In genomic region chr11:61087426-61088119, GRCh38 we compare ENCODE assay signal across 30 cellular contexts. TPM values are rescaled to one million over a fixed set of nuclear protein-coding genes. Genes with fewer than 3 reads are reported as not detected.
DNase-seq lines count a peak whose midpoint lies in the region; FAIRE-seq and TF ChIP-seq lines count a peak whose summit lies in the region.
"Had no signal": no experiment of that assay in that cellular context is flagged by ENCODE, and none has a peak within 500 bp of the region (broad histone marks: within the 10 kb centered on the region; RNA-seq: fewer than 3 reads in every experiment).

No MANE protein-coding gene starts in this region.

- H3K36me3 Mint-ChIP-seq in activated T-helper 2 cell treated with anti-CD3 and anti-CD28 coated beads, Interferon-gamma antibody, Interleukin-2, Interleukin-4, amounts not matched to agents 10 μg/mL and 5 μg/mL and 100 μg/mL, durations not matched to agents 14 hours and 24 hours and 36 hours (ENCODE audit: low read depth) = peaks cover 54% of the 10 kb centered on the region
- H3K36me3 Mint-ChIP-seq: mesothelial cell of epicardium had no signal

- no peaks in the 10 kb centered on the region for H3K79me2 ChIP-seq in osteoblast (ENCODE audit: insufficient read depth, low read length)

- H3K9me3 ChIP-seq in osteoblast (ENCODE audit: low read depth, low read length) = no peaks in the 10 kb centered on the region
- H3K9me3 ChIP-seq: gastrocnemius medialis, sigmoid colon, tibial nerve had no signal

- no peaks in the 10 kb centered on the region for H3K27me3 Mint-ChIP-seq in activated T-helper 2 cell treated with anti-CD3 and anti-CD28 coated beads, Interferon-gamma antibody, Interleukin-2, Interleukin-4, amounts not matched to agents 10 μg/mL and 5 μg/mL and 100 μg/mL, durations not matched to agents 14 hours and 24 hours and 36 hours (ENCODE audit: low read depth)

- no peak overlapping the region for H2AFZ ChIP-seq in osteoblast (ENCODE audit: low read length)
- H2AFZ ChIP-seq: GM23248 had no signal

- DNase-seq in activated effector memory CD4-positive, alpha-beta T cell treated with anti-CD3 and anti-CD28 coated beads, Interleukin-2, amount 50 U/mL, for 16 hours = peak; percentile 42
- no peak for DNase-seq in activated effector memory CD4-positive, alpha-beta T cell treated with Interleukin-2 at 50 U/mL for 16 hours
- DNase-seq in GM12892 (ENCODE audit: insufficient read length) (no peak), osteoblast (ENCODE audit: insufficient read length, low spot score, missing footprints) (peak; percentile 66), NCI-H1417 (lab: John Stamatoyannopoulos, UW) (no peak)
- no peak for DNase-seq in activated T-helper 2 cell treated with anti-CD3 and anti-CD28 coated beads, Interferon-gamma antibody, Interleukin-2, Interleukin-4, amounts not matched to agents 10 μg/mL and 5 μg/mL and 100 μg/mL, durations not matched to agents 14 hours and 24 hours and 36 hours (ENCODE audit: low spot score)
- DNase-seq in central memory CD4-positive, alpha-beta T cell = no peak
- DNase-seq: activated CD4-positive, alpha-beta T cell treated with anti-CD3 and anti-CD28 coated beads, Interleukin-2, amount 50 U/mL, for 1 hour; activated naive CD4-positive, alpha-beta T cell; amygdala; brain microvascular endothelial cell; C1 segment of cervical spinal cord; effector CD4-positive, alpha-beta T cell; gastrocnemius medialis; GM23248; NCI-H1436; NCI-H345; NCI-H748 treated with DMSO at 0.1 percent for 48 hours; Right ventricle myocardium superior; sigmoid colon; stimulated activated CD4-positive, alpha-beta T cell treated with anti-CD3 and anti-CD28 coated beads, Interleukin-12 subunit alpha, Interleukin-12 subunit beta, amount 100 ng/mL, for 4 hours; stimulated activated CD4-positive, alpha-beta T cell treated with anti-CD3 and anti-CD28 coated beads, Interleukin-2, amount 100 ng/mL, for 48 hours; T-helper 9 cell had no signal

- no peak overlapping the region for H3K27ac ChIP-seq in osteoblast (ENCODE audit: low read depth, low read length)
- H3K27ac ChIP-seq: brain microvascular endothelial cell, gastrocnemius medialis, GM23248, sigmoid colon, tibial nerve had no signal

- no peak for TF ChIP-seq POLR2A in GM12892 (IDR thresholded peaks at IDR 0.05; ENCODE audit: low read depth, low read length)

- H3K4me1 Mint-ChIP-seq in activated T-helper 2 cell treated with anti-CD3 and anti-CD28 coated beads, Interferon-gamma antibody, Interleukin-2, Interleukin-4, amounts not matched to agents 10 μg/mL and 5 μg/mL and 100 μg/mL, durations not matched to agents 14 hours and 24 hours and 36 hours (ENCODE audit: low read depth) = peaks cover 49% of the 10 kb centered on the region
- H3K4me1 Mint-ChIP-seq: mesothelial cell of epicardium had no signal

- H3K4me2 ChIP-seq in osteoblast (ENCODE audit: insufficient read depth, low read length) = no peak overlapping the region

- H3K4me1 ChIP-seq in osteoblast (ENCODE audit: insufficient read depth, low read length) = no peaks in the 10 kb centered on the region
- H3K4me1 ChIP-seq: gastrocnemius medialis, sigmoid colon, tibial nerve had no signal

- H3K4me3 Mint-ChIP-seq in activated T-helper 2 cell treated with anti-CD3 and anti-CD28 coated beads, Interferon-gamma antibody, Interleukin-2, Interleukin-4, amounts not matched to agents 10 μg/mL and 5 μg/mL and 100 μg/mL, durations not matched to agents 14 hours and 24 hours and 36 hours (ENCODE audit: low read depth) = peak overlapping the region; percentile 45
- H3K4me3 Mint-ChIP-seq: mesothelial cell of epicardium had no signal

- H3K9me3 Mint-ChIP-seq in activated T-helper 2 cell treated with anti-CD3 and anti-CD28 coated beads, Interferon-gamma antibody, Interleukin-2, Interleukin-4, amounts not matched to agents 10 μg/mL and 5 μg/mL and 100 μg/mL, durations not matched to agents 14 hours and 24 hours and 36 hours = peaks cover 4% of the 10 kb centered on the region

- no peak for TF ChIP-seq CTCF in osteoblast (IDR thresholded peaks at IDR 0.05; ENCODE audit: extremely low read depth, low read depth, low read length)

- peak; percentile 82 for FAIRE-seq in GM12892 (lab: Jason Lieb, UNC)

- no peaks in the 10 kb centered on the region for H3K36me3 ChIP-seq in osteoblast (ENCODE audit: insufficient read depth, low read length)
- H3K36me3 ChIP-seq: brain microvascular endothelial cell, gastrocnemius medialis, sigmoid colon, tibial nerve had no signal

- intact Hi-C loops in activated T-helper 2 cell treated with anti-CD3 and anti-CD28 coated beads, Interferon-gamma antibody, Interleukin-2, Interleukin-4, amounts not matched to agents 10 μg/mL and 5 μg/mL and 100 μg/mL, durations not matched to agents 14 hours and 24 hours and 36 hours (cut with micrococcal nuclease) = no loop called here

- no peaks in the 10 kb centered on the region for H4K20me1 ChIP-seq in osteoblast (ENCODE audit: insufficient read depth, low read length)

- no peaks in the 10 kb centered on the region for H3K27me3 ChIP-seq in osteoblast (ENCODE audit: insufficient read depth, low read length)
- H3K27me3 ChIP-seq: brain microvascular endothelial cell, gastrocnemius medialis, sigmoid colon, tibial nerve had no signal

- no peak overlapping the region for H3K4me3 ChIP-seq in osteoblast (ENCODE audit: insufficient read depth, low read length)
- H3K4me3 ChIP-seq: gastrocnemius medialis, GM23248, sigmoid colon, tibial nerve had no signal

- H3K27ac Mint-ChIP-seq in activated T-helper 2 cell treated with anti-CD3 and anti-CD28 coated beads, Interferon-gamma antibody, Interleukin-2, Interleukin-4, amounts not matched to agents 10 μg/mL and 5 μg/mL and 100 μg/mL, durations not matched to agents 14 hours and 24 hours and 36 hours = peak overlapping the region; percentile 81
- H3K27ac Mint-ChIP-seq: mesothelial cell of epicardium, progenitor cell of endocrine pancreas had no signal

RNA-seq across cellular contexts. Expression of gene CD5, which starts 14.7 kb away (rescaled TPM):
- polyA plus RNA-seq in GM12892 (2012; ENCODE audit: missing spikeins) = 0.15 TPM
- total RNA-seq in activated T-helper 2 cell treated with anti-CD3 and anti-CD28 coated beads, Interferon-gamma antibody, Interleukin-2, Interleukin-4, amounts not matched to agents 10 μg/mL and 5 μg/mL and 100 μg/mL, durations not matched to agents 14 hours and 24 hours and 36 hours = 395 and 399 TPM in 2 replicates
- total RNA-seq in osteoblast = not detected in 2 replicates
- total RNA-seq: fibroblast of lung, G401, GM23248, kidney epithelial cell, LHCN-M2, mesothelial cell of epicardium, progenitor cell of endocrine pancreas, Right ventricle myocardium superior had no signal
- polyA plus RNA-seq: fibroblast of lung, GM23248 had no signal

Comparison
In these comparisons a context has a peak if more than half of its experiments do, and no peak if none do; other contexts are left out.
1. DNase-seq: peak in activated effector memory CD4-positive, alpha-beta T cell treated with anti-CD3 and anti-CD28 coated beads, Interleukin-2, amount 50 U/mL, for 16 hours (single experiment) and osteoblast (single experiment); none in activated effector memory CD4-positive, alpha-beta T cell treated with Interleukin-2 at 50 U/mL for 16 hours (single experiment), GM12892 (single experiment), activated T-helper 2 cell treated with anti-CD3 and anti-CD28 coated beads, Interferon-gamma antibody, Interleukin-2, Interleukin-4, amounts not matched to agents 10 μg/mL and 5 μg/mL and 100 μg/mL, durations not matched to agents 14 hours and 24 hours and 36 hours (single experiment), NCI-H1417 (0 of 3) and central memory CD4-positive, alpha-beta T cell (single experiment).
2. RNA of gene CD5, which starts 14.7 kb away (total RNA-seq): 395 to 399 TPM in activated T-helper 2 cell treated with anti-CD3 and anti-CD28 coated beads, Interferon-gamma antibody, Interleukin-2, Interleukin-4, amounts not matched to agents 10 μg/mL and 5 μg/mL and 100 μg/mL, durations not matched to agents 14 hours and 24 hours and 36 hours; not detected in osteoblast; every median in the first group is over 100 times any median in the second.